In genomic region chr22:19432092-19432844, GRCh38 we compare ENCODE assay signal across 8 cellular contexts. TPM values are rescaled to one million over a fixed set of nuclear protein-coding genes. Genes with fewer than 3 reads are reported as not detected.
DNase-seq lines count a peak whose midpoint lies in the region; ATAC-seq, FAIRE-seq and TF ChIP-seq lines count a peak whose summit lies in the region.

Gene MRPL40 (plus strand): TSS chr22:19432545. CDS start chr22:19432555, 10 bp downstream.

- FAIRE-seq in endothelial cell of umbilical vein (lab: Jason Lieb, UNC) = peak; percentile 88

- no peaks in the 10 kb centered on the region for H3K9me1 ChIP-seq in endothelial cell of umbilical vein (replicated peaks; ENCODE audit: control insufficient read depth, extremely low read depth, insufficient read depth, low read length)

- H3K4me3 ChIP-seq in HUES48 (ENCODE audit: low read depth, low read length) (peak within 1 kb of the TSS; percentile 83), OCI-LY3 (ENCODE audit: low read length) (peak within 1 kb of the TSS; percentile 93), endothelial cell of umbilical vein (replicated peaks in 1 of 3; ENCODE audit: insufficient read depth in 1 of 3, low read depth in 1 of 3, low read length in 3 of 3) (peak within 1 kb of the TSS; percentile 86 to 88 (median 86)), mononuclear cell (ENCODE audit: low read length) (peak within 1 kb of the TSS; percentile 73)

- H3K4me2 ChIP-seq in OCI-LY3 (ENCODE audit: low read length) (peak within 1 kb of the TSS; percentile 78), endothelial cell of umbilical vein (ENCODE audit: insufficient read depth, low read length) (peak within 1 kb of the TSS; percentile 82)

- BruUV-seq in endothelial cell of umbilical vein (replicated peaks; lab: Mats Ljungman, UMichigan) = no TSS peak

- peak; percentile 77 for ATAC-seq in GM21390 (IDR thresholded peaks at IDR 0.05; ENCODE audit: unreplicated experiment)

- TF ChIP-seq CTCF in OCI-LY3 (IDR thresholded peaks at IDR 0.05; ENCODE audit: low read depth, low read length) (no peak), endothelial cell of umbilical vein (IDR thresholded peaks at IDR 0.05; ENCODE audit: extremely low read depth in 1 of 2, insufficient read depth in 1 of 2, low read depth in 1 of 2, low read length in 2 of 2) (no peak)

- H3K36me3 ChIP-seq in HUES48 (ENCODE audit: control insufficient read depth, insufficient read depth, low read length) (peaks cover 28% of the 10 kb centered on the region), OCI-LY3 (replicated peaks; ENCODE audit: low read depth, low read length) (peaks cover 19% of the 10 kb centered on the region), endothelial cell of umbilical vein (ENCODE audit: control insufficient read depth in 2 of 2, extremely low read depth in 1 of 2, insufficient read depth in 2 of 2, low read length in 2 of 2) (peaks cover 5% of the 10 kb centered on the region in 2 experiments)

- H2AFZ ChIP-seq in OCI-LY3 (ENCODE audit: low read depth, low read length) (peak within 1 kb of the TSS; percentile 64), endothelial cell of umbilical vein (ENCODE audit: low read depth, low read length) (peak within 1 kb of the TSS; percentile 66)

- H3K4me1 ChIP-seq in HUES48 (ENCODE audit: control insufficient read depth, insufficient read depth, low read length) = peaks cover 13% of the 10 kb centered on the region
- peaks cover 25% of the 10 kb centered on the region for H3K4me1 ChIP-seq in OCI-LY3 (ENCODE audit: low read length)
- peaks cover 17% of the 10 kb centered on the region for H3K4me1 ChIP-seq in endothelial cell of umbilical vein (ENCODE audit: control insufficient read depth, extremely low read depth, insufficient read depth, low read length)
- peaks cover 54% of the 10 kb centered on the region for H3K4me1 ChIP-seq in mononuclear cell (ENCODE audit: insufficient read depth, low read length)

- intact Hi-C loops in endothelial cell of umbilical vein (cut with micrococcal nuclease) = loop anchor here (1.0 to 2.0 kb wide), 3 partner anchors 15 to 253 kb away; partner anchors contain the start of genes C22orf39, CDC45, SLC25A1 and UFD1

- DNase-seq in D341Med (ENCODE audit: low spot score) (peak; percentile 96), endothelial cell of umbilical vein (ENCODE audit: low read depth, low spot score) (peak; percentile 94)
- peak; percentile 95 for DNase-seq in activated CD8-positive, alpha-beta memory T cell treated with anti-CD3 and anti-CD28 coated beads, Interleukin-2, amount 50 U/mL, for 48 hours
- peak; percentile 66 to 75 for DNase-seq in stimulated activated CD8-positive, alpha-beta memory T cell treated with anti-CD3 and anti-CD28 coated beads, Interleukin-4, amount 100 ng/mL, for 1 hour (ENCODE audit: low read depth in 2 of 2, low spot score in 1 of 2)

- no peaks in the 10 kb centered on the region for H3K27me3 ChIP-seq in HUES48 (ENCODE audit: control insufficient read depth, insufficient read depth, low read length)
- no peaks in the 10 kb centered on the region for H3K27me3 ChIP-seq in OCI-LY3 (ENCODE audit: low read depth, low read length)
- H3K27me3 ChIP-seq in endothelial cell of umbilical vein (ENCODE audit: control insufficient read depth in 2 of 2, insufficient read depth in 2 of 2, low read length in 2 of 2) = no peaks in the 10 kb centered on the region
- no peaks in the 10 kb centered on the region for H3K27me3 ChIP-seq in mononuclear cell (ENCODE audit: insufficient read depth, low read length)

- no peaks in the 10 kb centered on the region for H3K9me3 ChIP-seq in HUES48 (ENCODE audit: control insufficient read depth, insufficient read depth, low read length)
- H3K9me3 ChIP-seq in OCI-LY3 (ENCODE audit: insufficient read depth, low read length) = no peaks in the 10 kb centered on the region
- H3K9me3 ChIP-seq in endothelial cell of umbilical vein (replicated peaks; ENCODE audit: control insufficient read depth, insufficient read depth, low read length) = no peaks in the 10 kb centered on the region
- no peaks in the 10 kb centered on the region for H3K9me3 ChIP-seq in mononuclear cell (ENCODE audit: low read depth, low read length)

- TF ChIP-seq POLR2A in endothelial cell of umbilical vein (IDR thresholded peaks at IDR 0.05; ENCODE audit: low read depth, low read length) = peak; percentile 95

- H4K20me1 ChIP-seq in OCI-LY3 (ENCODE audit: insufficient read depth, low read length) = peaks cover 30% of the 10 kb centered on the region
- H4K20me1 ChIP-seq in endothelial cell of umbilical vein (replicated peaks; ENCODE audit: control insufficient read depth, extremely low read depth, insufficient read depth, low read length) = no peaks in the 10 kb centered on the region

- dilution Hi-C loops in endothelial cell of umbilical vein (cut with MboI; ENCODE audit: extremely low pct_ligation_motif_present, low sequenced_read_pairs) = no loop called here

- H3K79me2 ChIP-seq in OCI-LY3 (ENCODE audit: low read length) = peaks cover 61% of the 10 kb centered on the region
- H3K79me2 ChIP-seq in endothelial cell of umbilical vein (ENCODE audit: control insufficient read depth, insufficient read depth, low read length) = peaks cover 43% of the 10 kb centered on the region

- H3K27ac ChIP-seq in HUES48 (ENCODE audit: low read depth, low read length) (peak within 1 kb of the TSS; percentile 91), OCI-LY3 (ENCODE audit: low read length) (peak within 1 kb of the TSS; percentile 90), endothelial cell of umbilical vein (ENCODE audit: insufficient read depth, low read depth, low read length) (peak within 1 kb of the TSS; percentile 75)

- POLR2A ChIA-PET in endothelial cell of umbilical vein (lab: Charles Lee) = interaction anchor here (0.5 to 1.4 kb wide), 2 partner anchors 12 to 100 kb away, joined by 3 to 6 read pairs; no protein-coding TSS in a partner anchor

- CTCF ChIA-PET in endothelial cell of umbilical vein (lab: Charles Lee) = interaction anchor here (0.7 to 2.1 kb wide), 6 partner anchors 12 to 252 kb away, joined by 3 to 6 read pairs (median 4); partner anchors contain the start of gene C22orf39

- peak within 1 kb of the TSS; percentile 83 for H3K9ac ChIP-seq in HUES48 (ENCODE audit: low read depth, low read length)
- peak within 1 kb of the TSS; percentile 99 for H3K9ac ChIP-seq in OCI-LY3 (ENCODE audit: low read length)
- H3K9ac ChIP-seq in endothelial cell of umbilical vein (replicated peaks; ENCODE audit: extremely low read depth, insufficient read depth, low read length) = peak within 1 kb of the TSS; percentile 92

TF ChIP-seq in endothelial cell of umbilical vein, 7 proteins besides CTCF, POLR2A, EP300 and RAD21:
- TF ChIP-seq GATA2 (IDR thresholded peaks at IDR 0.05; ENCODE audit: insufficient read depth, insufficient read length, low read depth, low read length) (no peak), EZH2 (IDR thresholded peaks at IDR 0.05; ENCODE audit: borderline replicate concordance, low read depth, low read length, severe bottlenecking) (no peak), FOS (IDR thresholded peaks at IDR 0.05; ENCODE audit: borderline replicate concordance, insufficient read depth, low read length) (peak; percentile 18), JUN (IDR thresholded peaks at IDR 0.05; ENCODE audit: borderline replicate concordance, insufficient read depth, insufficient read length, low read depth) (no peak), POLR2AphosphoS5 (IDR thresholded peaks at IDR 0.05; ENCODE audit: insufficient read depth, low read depth, low read length) (peak; percentile 96), MYC (IDR thresholded peaks at IDR 0.05; ENCODE audit: low read depth, low read length) (peak; percentile 83)
- TF ChIP-seq, protein P1, sequence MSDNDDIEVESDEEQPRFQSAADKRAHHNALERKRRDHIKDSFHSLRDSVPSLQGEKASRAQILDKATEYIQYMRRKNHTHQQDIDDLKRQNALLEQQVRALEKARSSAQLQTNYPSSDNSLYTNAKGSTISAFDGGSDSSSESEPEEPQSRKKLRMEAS (IDR thresholded peaks at IDR 0.05; ENCODE audit: insufficient read depth, insufficient read length) = peak; percentile 45

RNA-seq across cellular contexts. Expression of gene MRPL40, which starts in this region (rescaled TPM):
- total RNA-seq in endothelial cell of umbilical vein = 27.4 and 30.6 TPM in 2 replicates
- polyA plus RNA-seq in endothelial cell of umbilical vein = 17.5 and 22.0 TPM in 2 replicates
- polyA plus RNA-seq in endothelial cell of umbilical vein (2011; cell fraction: cytosol; rRNA removed) = 31.0 and 32.8 TPM in 2 replicates
- polyA plus RNA-seq in endothelial cell of umbilical vein (2011; cell fraction: nucleus; rRNA removed) = 11.9 and 13.1 TPM in 2 replicates
- polyA plus RNA-seq in endothelial cell of umbilical vein (2012) = 26.9 and 42.5 TPM in 2 replicates
- 11.8 and 12.7 TPM in 2 replicates for polyA minus RNA-seq in endothelial cell of umbilical vein
- polyA minus RNA-seq in endothelial cell of umbilical vein (2011; cell fraction: cytosol; rRNA and poly(A)+ RNA removed) = 11.1 TPM
- 2.9 TPM in 2 replicates for polyA minus RNA-seq in endothelial cell of umbilical vein (2011; cell fraction: nucleus; rRNA and poly(A)+ RNA removed)
- total RNA-seq in mononuclear cell = 10.0 TPM

Comparison
In these comparisons a context has a peak if more than half of its experiments do, and no peak if none do; other contexts are left out.
1. Peak in every context shown above with its lines: DNase-seq, ATAC-seq, H3K4me3 ChIP-seq and H3K27ac ChIP-seq.